8 cellular contexts compared by ENCODE assay signal in the genomic region with DNA sequence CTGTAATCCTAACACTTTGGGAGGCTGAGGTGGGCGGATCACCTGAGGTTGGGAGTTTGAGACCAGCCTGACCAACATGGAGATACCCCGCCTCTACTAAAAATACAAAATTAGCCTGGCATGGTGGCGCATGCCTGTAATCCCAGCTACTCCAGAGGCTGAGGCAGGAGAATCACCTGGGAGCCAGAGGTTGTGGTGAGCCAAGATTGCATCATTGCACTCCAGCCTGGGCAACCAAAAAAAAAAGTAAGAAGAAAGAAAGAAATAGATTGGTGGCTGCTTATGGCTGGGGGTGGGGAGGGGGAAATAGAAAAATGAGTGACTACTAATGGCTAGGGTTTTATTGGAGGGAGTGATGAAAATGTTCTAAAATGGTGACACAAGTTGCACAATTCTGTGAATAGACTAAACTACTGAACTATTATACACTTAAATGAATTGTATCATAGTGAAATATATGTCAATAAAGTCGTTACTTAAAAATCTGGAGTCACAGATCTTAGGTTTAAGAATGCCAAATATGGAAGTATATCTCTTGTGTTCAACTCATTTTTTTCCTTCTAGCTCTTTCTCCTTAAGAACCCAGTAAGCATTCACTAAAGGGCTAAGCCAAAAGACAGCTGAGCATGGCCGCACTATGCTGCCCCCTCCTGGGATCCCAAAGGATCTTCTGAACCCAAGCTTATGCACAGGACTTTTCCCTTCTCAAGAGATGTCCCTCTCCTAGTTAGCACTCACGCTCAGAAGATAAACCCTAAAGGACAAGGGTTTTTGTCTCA. TPM values are rescaled to one million over a fixed set of nuclear protein-coding genes. Genes with fewer than 3 reads are reported as not detected.
DNase-seq lines count a peak whose midpoint lies in the region; TF ChIP-seq lines count a peak whose summit lies in the region.

No MANE protein-coding gene starts in this region.

- TF ChIP-seq CTCF in AG04449 (IDR thresholded peaks at IDR 0.05; ENCODE audit: insufficient read depth, low read length, missing control alignments), result peak; percentile 76
- peak; percentile 54 for TF ChIP-seq CTCF in GM20000 (IDR thresholded peaks at IDR 0.05; ENCODE audit: extremely low read depth, missing control alignments)
- TF ChIP-seq CTCF in esophagus squamous epithelium (IDR thresholded peaks at IDR 0.05), result peak; percentile 48 to 74 (median 66)
- peak; percentile 3 to 56 (median 38) for TF ChIP-seq CTCF in vagina (IDR thresholded peaks at IDR 0.05)

- no peak overlapping the region for H3K9ac ChIP-seq in neuronal stem cell (ENCODE audit: low read depth, low read length, poor library complexity)

- no peak for TF ChIP-seq POLR2A in esophagus squamous epithelium (IDR thresholded peaks at IDR 0.05)
- no peak for TF ChIP-seq POLR2A in vagina (IDR thresholded peaks at IDR 0.05)

- no peak overlapping the region for H3K4ac ChIP-seq in neuronal stem cell (ENCODE audit: low read length)

- no peak overlapping the region for H2BK12ac ChIP-seq in neuronal stem cell (ENCODE audit: low read length)

- no peak overlapping the region for H3K18ac ChIP-seq in neuronal stem cell (ENCODE audit: low read length)

- peaks cover 19% of the 10 kb centered on the region for H3K4me1 Mint-ChIP-seq in activated CD4-positive, alpha-beta memory T cell treated with anti-CD3 and anti-CD28 coated beads for 36 hours (ENCODE audit: low read depth)

- H3K4me3 ChIP-seq in AG04449 (ENCODE audit: low read depth, low read length) (no peak overlapping the region), esophagus squamous epithelium (no peak overlapping the region), neuronal stem cell (ENCODE audit: low read length in 2 of 2) (no peak overlapping the region), vagina (no peak overlapping the region)

- no peak overlapping the region for H3K23ac ChIP-seq in neuronal stem cell (ENCODE audit: low read depth, low read length, poor library complexity)

- H2BK5ac ChIP-seq in neuronal stem cell (ENCODE audit: low read length), result no peak overlapping the region

- CTCF ChIA-PET in AG04449 (lab: Yijun Ruan, JAX), result interaction anchor here (0.7 to 13.7 kb wide), 18 partner anchors 10 to 446 kb away, joined by 3 to 997 read pairs (median 4); partner anchors contain the start of genes RGS16, RGSL1 and RNASEL
- CTCF ChIA-PET in activated CD4-positive, alpha-beta memory T cell treated with anti-CD3 and anti-CD28 coated beads for 36 hours (lab: Charles Lee), result interaction anchor here (0.6 to 15.9 kb wide), 10 partner anchors 31 to 229 kb away, joined by 3 to 1086 read pairs (median 4); partner anchors contain the start of genes RGS16 and RNASEL

- H4K8ac ChIP-seq in neuronal stem cell (ENCODE audit: low read depth, low read length), result no peak overlapping the region

- H3K36me3 ChIP-seq in esophagus squamous epithelium, result no peaks in the 10 kb centered on the region
- no peaks in the 10 kb centered on the region for H3K36me3 ChIP-seq in neuronal stem cell (replicated peaks in 1 of 2; ENCODE audit: control insufficient read depth in 2 of 2, insufficient read depth in 2 of 2, low read length in 2 of 2)
- no peaks in the 10 kb centered on the region for H3K36me3 ChIP-seq in vagina

- no peak overlapping the region for H2BK120ac ChIP-seq in neuronal stem cell (ENCODE audit: low read depth, low read length)

- no peak overlapping the region for H3K4me3 Mint-ChIP-seq in activated CD4-positive, alpha-beta memory T cell treated with anti-CD3 and anti-CD28 coated beads for 36 hours

- H3K4me1 ChIP-seq in esophagus squamous epithelium, result peaks cover 0 to 37% (median 13%) of the 10 kb centered on the region in 3 donors
- H3K4me1 ChIP-seq in neuronal stem cell (ENCODE audit: control insufficient read depth in 2 of 2, insufficient read depth in 1 of 2, low read depth in 1 of 2, low read length in 2 of 2), result peaks cover 2% of the 10 kb centered on the region in 2 donors
- peaks cover 5% of the 10 kb centered on the region for H3K4me1 ChIP-seq in vagina

- no peak overlapping the region for H3K27ac Mint-ChIP-seq in activated CD4-positive, alpha-beta memory T cell treated with anti-CD3 and anti-CD28 coated beads for 36 hours

- POLR2A ChIA-PET in AG04449 (lab: Yijun Ruan, JAX), result interaction anchor here (0.7 kb wide), 1 partner anchor 395 kb away, joined by 3 read pairs; no protein-coding TSS in a partner anchor
- POLR2A ChIA-PET in activated CD4-positive, alpha-beta memory T cell treated with anti-CD3 and anti-CD28 coated beads for 36 hours (lab: Charles Lee), result interaction anchor here (0.6 to 0.8 kb wide), 2 partner anchors 186 to 197 kb away, joined by 3 read pairs; partner anchors contain the start of gene RNASEL

- no peak overlapping the region for H2AFZ ChIP-seq in neuronal stem cell (ENCODE audit: low read length)

- H3K79me1 ChIP-seq in neuronal stem cell (ENCODE audit: low read depth, low read length), result no peaks in the 10 kb centered on the region

- H3K27ac ChIP-seq in esophagus squamous epithelium (no peak overlapping the region), neuronal stem cell (replicated peaks; ENCODE audit: low read length) (no peak overlapping the region), vagina (no peak overlapping the region)

- H3K4me2 ChIP-seq in neuronal stem cell (ENCODE audit: insufficient read depth, low read length, poor library complexity, severe bottlenecking), result no peak overlapping the region

- H3K36me3 Mint-ChIP-seq in activated CD4-positive, alpha-beta memory T cell treated with anti-CD3 and anti-CD28 coated beads for 36 hours, result no peaks in the 10 kb centered on the region

- H3K14ac ChIP-seq in neuronal stem cell (ENCODE audit: low read length), result no peak overlapping the region

- H2BK15ac ChIP-seq in neuronal stem cell (ENCODE audit: low read length), result no peak overlapping the region

- no peaks in the 10 kb centered on the region for H3K27me3 Mint-ChIP-seq in activated CD4-positive, alpha-beta memory T cell treated with anti-CD3 and anti-CD28 coated beads for 36 hours

- no peak overlapping the region for H4K91ac ChIP-seq in neuronal stem cell (ENCODE audit: low read depth, low read length, poor library complexity)

- H2AK5ac ChIP-seq in neuronal stem cell (ENCODE audit: low read depth, low read length), result no peak overlapping the region

- H3K27me3 ChIP-seq in esophagus squamous epithelium, result no peaks in the 10 kb centered on the region
- H3K27me3 ChIP-seq in neuronal stem cell (ENCODE audit: control insufficient read depth in 3 of 3, insufficient read depth in 3 of 3, low read depth in 1 of 3, low read length in 3 of 3), result peaks cover 3 to 37% (median 17%) of the 10 kb centered on the region in 3 experiments
- H3K27me3 ChIP-seq in vagina, result no peaks in the 10 kb centered on the region

- H3K9me3 ChIP-seq in esophagus squamous epithelium (no peaks in the 10 kb centered on the region), neuronal stem cell (replicated peaks in 1 of 2; ENCODE audit: control insufficient read depth in 2 of 2, insufficient read depth in 1 of 2, low read depth in 1 of 2, low read length in 2 of 2) (no peaks in the 10 kb centered on the region), vagina (no peaks in the 10 kb centered on the region)

- peak; percentile 14 for DNase-seq in AG04449 (ENCODE audit: low read depth, low spot score)
- DNase-seq in GM20000 (ENCODE audit: low spot score), result peak; percentile 55
- peak; percentile 32 to 77 for DNase-seq in NCI-H524 (lab: John Stamatoyannopoulos, UW)
- DNase-seq in activated CD4-positive, alpha-beta memory T cell treated with anti-CD3 and anti-CD28 coated beads for 36 hours, result peak; percentile 67
- no peak for DNase-seq in esophagus squamous epithelium (lab: John Stamatoyannopoulos, UW)
- DNase-seq in neuronal stem cell (ENCODE audit: low spot score), result peak; percentile 53
- no peak for DNase-seq in vagina (ENCODE audit: extremely low spot score in 2 of 2)
- DNase-seq in 8988T, result no peak

- WGBS in esophagus squamous epithelium, 2 donors, result 26 to 53% methylated on average over 4 to 5 of the region's 6 CpGs
- no CpG with 5 or more reads among the region's 6 CpGs for WGBS in neuronal stem cell (ENCODE audit: extremely low coverage in 2 of 2, insufficient read length in 2 of 2, insufficient replicate concordance in 1 of 2), 2 donors

- H3K9me3 Mint-ChIP-seq in activated CD4-positive, alpha-beta memory T cell treated with anti-CD3 and anti-CD28 coated beads for 36 hours, result no peaks in the 10 kb centered on the region

- intact Hi-C loops in activated CD4-positive, alpha-beta memory T cell treated with anti-CD3 and anti-CD28 coated beads for 36 hours (cut with micrococcal nuclease), result loop anchor here (5.0 kb wide), 1 partner anchor 539 kb away; no protein-coding TSS in a partner anchor
- intact Hi-C loops in esophagus squamous epithelium (cut with DNase I) (loop anchor here (10.0 kb wide), 1 partner anchor 702 kb away; no protein-coding TSS in a partner anchor), vagina (cut with DNase I) (no loop called here)

RNA-seq across cellular contexts. Expression of gene NPL, which starts 3.2 kb away (rescaled TPM):
- 1 to 10 TPM; 3.8 to 7.8 TPM for total RNA-seq in activated CD4-positive, alpha-beta memory T cell treated with anti-CD3 and anti-CD28 coated beads for 36 hours
- total RNA-seq in esophagus squamous epithelium (10 to 100 TPM in 3 of 4 donors, 1 to 10 TPM in 1; 7.8 to 16.2 (median 12.6) TPM), vagina (16.2 TPM)
- polyA plus RNA-seq in neuronal stem cell (2013, experiment 1 of 2), result 2.9 TPM
- polyA plus RNA-seq in neuronal stem cell (2013, experiment 2 of 2), result 3.3 TPM

RNA-seq across cellular contexts. Expression of gene DHX9, which starts 52.7 kb away (rescaled TPM):
- total RNA-seq in activated CD4-positive, alpha-beta memory T cell treated with anti-CD3 and anti-CD28 coated beads for 36 hours, result 100 to 1,000 TPM; 212 to 215 TPM
- 100 to 1,000 TPM in 1 of 4 donors, 10 to 100 TPM in 3; 50.5 to 110 (median 81.2) TPM for total RNA-seq in esophagus squamous epithelium
- polyA plus RNA-seq in neuronal stem cell (2013, experiment 1 of 2), result 73.1 TPM
- 71.6 TPM for polyA plus RNA-seq in neuronal stem cell (2013, experiment 2 of 2)
- total RNA-seq in vagina, result 88.6 TPM

Comparison
In these comparisons a context has a peak if more than half of its experiments do, and no peak if none do; other contexts are left out.
1. DNase-seq: peak in AG04449 (single experiment), GM20000 (single experiment), NCI-H524 (2 of 2), activated CD4-positive, alpha-beta memory T cell treated with anti-CD3 and anti-CD28 coated beads for 36 hours (single experiment) and neuronal stem cell (single experiment); none in esophagus squamous epithelium (single experiment), vagina (0 of 2) and 8988T (single experiment).
2. Peak in every context shown above with its lines, with median percentiles within 50 percentile points of each other: CTCF ChIP-seq.